8 cellular contexts compared by ENCODE assay signal in the genomic region with DNA sequence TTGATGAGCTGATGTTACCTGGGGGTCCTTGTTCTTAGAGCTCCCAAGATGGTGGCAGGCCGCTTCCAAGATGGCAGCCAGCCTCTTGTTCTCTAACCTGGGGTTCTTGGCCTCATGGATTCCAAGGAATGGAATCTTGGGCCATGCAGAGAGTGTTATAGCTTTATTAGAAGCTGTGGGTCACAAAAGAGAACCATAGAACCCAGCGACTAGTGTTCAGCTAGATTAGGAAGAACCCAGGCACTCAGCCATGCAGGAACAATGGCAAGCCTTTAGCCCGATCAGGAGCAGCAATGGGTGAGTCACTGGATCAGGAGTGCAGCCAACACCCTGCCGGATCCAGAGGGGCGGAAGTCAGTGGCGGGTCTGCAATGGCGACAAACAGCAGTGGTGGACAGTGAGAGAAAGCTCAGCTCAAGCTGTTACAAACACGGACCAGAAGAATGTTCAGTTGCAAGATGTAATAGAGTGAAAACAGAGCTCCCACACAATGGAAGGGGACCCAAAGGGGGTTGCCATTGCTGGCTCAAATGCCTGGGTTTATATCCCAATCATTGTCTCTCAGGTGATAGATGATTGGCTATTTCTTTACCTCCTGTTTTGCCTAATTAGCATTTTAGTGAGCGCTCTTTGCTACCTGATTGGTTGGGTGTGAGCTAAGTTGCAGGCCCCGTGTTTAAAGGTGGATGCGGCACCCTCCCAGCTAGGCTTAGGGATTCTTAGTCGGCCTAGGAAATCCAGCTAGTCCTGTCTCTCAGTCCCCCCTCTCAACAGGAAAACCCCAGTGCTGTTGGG. TPM values are rescaled to one million over a fixed set of nuclear protein-coding genes. Genes with fewer than 3 reads are reported as not detected.
DNase-seq lines count a peak whose midpoint lies in the region; ATAC-seq, FAIRE-seq and TF ChIP-seq lines count a peak whose summit lies in the region.
"Not testable (repeated sequence)": the region's sequence is repeated elsewhere in the genome, so short reads cannot be mapped to it uniquely, and the experiment has no call there.

No MANE protein-coding gene starts in this region.

- ATAC-seq in K562 = peak; percentile 86

- not testable (repeated sequence) for BruUV-seq in K562 (replicated peaks; lab: Mats Ljungman, UMichigan)

- not testable (repeated sequence) for H3K9ac ChIP-seq in K562 (ENCODE audit: insufficient read depth in 1 of 2, low read depth in 2 of 2, low read length in 2 of 2)

- H3K27ac ChIP-seq in K562 (ENCODE audit: extremely low read depth, low read depth, low read length) (peak overlapping the region; percentile 19; the same call in 2 of the 3 replicates), esophagus (ENCODE audit: low read depth in 2 of 2, low read length in 1 of 2) (peak overlapping the region; percentile 34 to 49)
- H3K27ac ChIP-seq in uterus = not testable (repeated sequence)

- H3K27me3 ChIP-seq in K562 (ENCODE audit: control insufficient read depth in 2 of 2, insufficient read depth in 2 of 2, low read length in 2 of 2); esophagus (ENCODE audit: control insufficient read depth in 1 of 2, insufficient read depth in 2 of 2, low read length in 2 of 2); uterus: not testable (repeated sequence)

- H3K9me3 ChIP-seq in K562 (replicated peaks; ENCODE audit: control insufficient read depth, insufficient read depth, low read depth, low read length); esophagus (ENCODE audit: control insufficient read depth in 2 of 2, insufficient read depth in 1 of 2, low read depth in 1 of 2, low read length in 1 of 2); uterus: not testable (repeated sequence)

- H3K4me3 ChIP-seq in K562; esophagus (ENCODE audit: low read depth in 1 of 2, low read length in 2 of 2); uterus: not testable (repeated sequence)

- DNase-seq in EH (ENCODE audit: low read depth) = peak; percentile 71
- peak; percentile 24 for DNase-seq in RKO (ENCODE audit: low spot score)
- peak in 3 of 4 experiments; percentile 35 to 62 (median 53) for DNase-seq in K562 (ENCODE audit: extremely low read depth in 1 of 4, low spot score in 3 of 4)
- DNase-seq in cardiac septum (ENCODE audit: low spot score) = peak; percentile 86
- peak; percentile 70 to 90 for DNase-seq in lung microvascular endothelial cell (ENCODE audit: low read depth in 2 of 2)
- DNase-seq in pulmonary artery endothelial cell (ENCODE audit: low read depth, low spot score) = peak; percentile 49
- DNase-seq in uterus = peak; percentile 45 to 56

- not testable (repeated sequence) for TF ChIP-seq EP300 in K562 (IDR thresholded peaks at IDR 0.05; ENCODE audit: low read length)

- peak in 1 of 2 experiments; percentile 8; a peak in 1 of 4 replicates for TF ChIP-seq RAD21 in K562 (CRISPR knock-in tag; conservative IDR thresholded peaks at IDR 0.05 in 1 of 2, IDR thresholded peaks at IDR 0.05 in 1 of 2)

- in situ Hi-C loops in K562 (cut with MboI) = not testable (repeated sequence)

- not testable (repeated sequence) for H3K9me1 ChIP-seq in K562 (ENCODE audit: control insufficient read depth, insufficient read depth, low read length)

- peak; percentile 69 for FAIRE-seq in K562 (lab: Jason Lieb, UNC)

- intact Hi-C loops in K562 (cut with micrococcal nuclease); uterus (cut with DNase I; ENCODE audit: low total_unique reads): not testable (repeated sequence)
- intact Hi-C loops in cardiac septum (cut with DNase I) = loop anchor here (5.0 kb wide), 1 partner anchor 40 kb away; no protein-coding TSS in a partner anchor

- not testable (repeated sequence) for H4K20me1 ChIP-seq in K562 (replicated peaks; ENCODE audit: control insufficient read depth, insufficient read depth, low read length)

- not testable (repeated sequence) for H3K79me2 ChIP-seq in K562 (ENCODE audit: control insufficient read depth, insufficient read depth, low read length)

- not testable (repeated sequence) for H3K36me3 ChIP-seq in K562 (ENCODE audit: control insufficient read depth, insufficient read depth, low read length); esophagus (ENCODE audit: control insufficient read depth in 2 of 2, insufficient read depth in 2 of 2, low read length in 1 of 2); uterus

- H2AFZ ChIP-seq in K562 (ENCODE audit: low read depth, low read length) = peak overlapping the region; percentile 93

- peak overlapping the region; percentile 40 for H3K4me2 ChIP-seq in K562 (ENCODE audit: insufficient read depth, low read length)

- TF ChIP-seq POLR2A in K562 (conservative IDR thresholded peaks at IDR 0.05); uterus (IDR thresholded peaks at IDR 0.05): not testable (repeated sequence)

- CTCF ChIA-PET in K562 (lab: Yijun Ruan, JAX; ENCODE audit: low intra/inter-chr PET ratio) = not testable (repeated sequence)

- POLR2A ChIA-PET in K562 (lab: Yijun Ruan, JAX) = interaction anchor here (0.5 to 1.6 kb wide), 6 partner anchors 11 to 370 kb away, joined by 3 to 5 read pairs (median 4); no protein-coding TSS in a partner anchor

- not testable (repeated sequence) for TF ChIP-seq CTCF in K562 (IDR thresholded peaks at IDR 0.05 in 2 of 3, conservative IDR thresholded peaks at IDR 0.05 in 1 of 3; ENCODE audit: insufficient read depth in 2 of 3, low read depth in 1 of 3, low read length in 3 of 3); uterus (IDR thresholded peaks at IDR 0.05)

- WGBS in K562 (ENCODE audit: insufficient coverage, low coverage, missing lambda C conversion rate) = 40% methylated on average over 12 of the region's 12 CpGs
- 56 to 76% methylated on average over 12 of the region's 12 CpGs for WGBS in esophagus, 2 donors

- peaks cover 8 to 27% of the 10 kb centered on the region in 2 experiments; a peak in 4 of 5 replicates for H3K4me1 ChIP-seq in K562 (replicated peaks in 1 of 2; ENCODE audit: control insufficient read depth in 2 of 2, insufficient read depth in 2 of 2, low read length in 2 of 2)
- H3K4me1 ChIP-seq in esophagus (ENCODE audit: control insufficient read depth in 2 of 2, insufficient read depth in 2 of 2, low read length in 1 of 2); uterus: not testable (repeated sequence)

TF ChIP-seq in K562, 482 proteins besides CTCF, POLR2A, EP300 and RAD21 (continues in another document):
- TF ChIP-seq ZKSCAN8 (CRISPR knock-in tag; IDR thresholded peaks at IDR 0.05) = peak; percentile 77; the same call in 1 of the 2 replicates
- peak; percentile 54; the same call in 1 of the 2 replicates for TF ChIP-seq MECOM (CRISPR knock-in tag; IDR thresholded peaks at IDR 0.05)
- TF ChIP-seq, protein P1, sequence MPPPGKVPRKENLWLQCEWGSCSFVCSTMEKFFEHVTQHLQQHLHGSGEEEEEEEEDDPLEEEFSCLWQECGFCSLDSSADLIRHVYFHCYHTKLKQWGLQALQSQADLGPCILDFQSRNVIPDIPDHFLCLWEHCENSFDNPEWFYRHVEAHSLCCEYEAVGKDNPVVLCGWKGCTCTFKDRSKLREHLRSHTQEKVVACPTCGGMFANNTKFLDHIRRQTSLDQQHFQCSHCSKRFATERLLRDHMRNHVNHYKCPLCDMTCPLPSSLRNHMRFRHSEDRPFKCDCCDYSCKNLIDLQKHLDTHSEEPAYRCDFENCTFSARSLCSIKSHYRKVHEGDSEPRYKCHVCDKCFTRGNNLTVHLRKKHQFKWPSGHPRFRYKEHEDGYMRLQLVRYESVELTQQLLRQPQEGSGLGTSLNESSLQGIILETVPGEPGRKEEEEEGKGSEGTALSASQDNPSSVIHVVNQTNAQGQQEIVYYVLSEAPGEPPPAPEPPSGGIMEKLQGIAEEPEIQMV (tag; conservative IDR thresholded peaks at IDR 0.05; ENCODE audit: low read depth) = peak; percentile 42; the same call in 1 of the 2 replicates
- peak; percentile 64 for TF ChIP-seq DPF2 (IDR thresholded peaks at IDR 0.05)
- TF ChIP-seq, protein P2, sequence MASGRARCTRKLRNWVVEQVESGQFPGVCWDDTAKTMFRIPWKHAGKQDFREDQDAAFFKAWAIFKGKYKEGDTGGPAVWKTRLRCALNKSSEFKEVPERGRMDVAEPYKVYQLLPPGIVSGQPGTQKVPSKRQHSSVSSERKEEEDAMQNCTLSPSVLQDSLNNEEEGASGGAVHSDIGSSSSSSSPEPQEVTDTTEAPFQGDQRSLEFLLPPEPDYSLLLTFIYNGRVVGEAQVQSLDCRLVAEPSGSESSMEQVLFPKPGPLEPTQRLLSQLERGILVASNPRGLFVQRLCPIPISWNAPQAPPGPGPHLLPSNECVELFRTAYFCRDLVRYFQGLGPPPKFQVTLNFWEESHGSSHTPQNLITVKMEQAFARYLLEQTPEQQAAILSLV (tag; IDR thresholded peaks at IDR 0.05) = 0 out of 2 replicates have a peak, but pooled peaks have one; percentile 75
- TF ChIP-seq ZNF239 (CRISPR knock-in tag; IDR thresholded peaks at IDR 0.05) = peak; percentile 55
- peak; percentile 82 for TF ChIP-seq ZNF644 (tag; IDR thresholded peaks at IDR 0.05; ENCODE audit: low read depth)
- peak; percentile 86 for TF ChIP-seq ERF (CRISPR knock-in tag; IDR thresholded peaks at IDR 0.05)

RNA-seq across cellular contexts. Expression of a gene that starts 58.2 kb away (rescaled TPM):
- total RNA-seq in K562 (2011; cell fraction: chromatin; rRNA removed; ENCODE audit: low replicate concordance) = 11.8 and 30.8 TPM in 2 replicates
- 17.2 and 24.8 TPM in 2 replicates for total RNA-seq in K562 (2011; cell fraction: nucleolus; rRNA removed)
- 16.3 and 18.2 TPM in 2 replicates for total RNA-seq in K562 (2011; cell fraction: nucleoplasm; rRNA removed)
- total RNA-seq in K562 (2014; rRNA removed) (2.8 and 5.9 TPM in 2 replicates), K562 (2014; rRNA removed; fragmentation: Illumina TruSeq; extraction: Trizol) (1.6 TPM in 2 replicates), K562 (2015; rRNA removed; fragmentation: Illumina TruSeq; extraction: Trizol) (2.4 and 3.4 TPM in 2 replicates), K562 (2021) (6.7 and 6.8 TPM in 2 replicates), cardiac septum (16.7 TPM), lung microvascular endothelial cell (4.2 and 5.2 TPM in 2 replicates), pulmonary artery endothelial cell (7.9 and 26.7 TPM in 2 replicates), uterus (10 to 100 TPM; 19.8 to 48.2 (median 34.2) TPM)
- polyA plus RNA-seq in K562 (2011; rRNA removed) (6.9 and 11.8 TPM in 2 replicates), K562 (2014; fragmentation: Illumina TruSeq; extraction: Trizol) (3.8 and 4.8 TPM in 2 replicates), K562 (2014; fragmentation: Nextera tagmentation; extraction: Ambion mirVana) (under 1 TPM; 0.18 to 0.23 TPM), K562 (2014; rRNA removed) (2.7 and 4.3 TPM in 2 replicates), esophagus (1 to 10 TPM; 5.6 to 5.7 TPM)
- 4.6 and 12.6 TPM in 2 replicates for polyA plus RNA-seq in K562 (2011; cell fraction: cytosol; rRNA removed)
- polyA plus RNA-seq in K562 (2011; cell fraction: nucleus; rRNA removed) = 12.5 and 39.9 TPM in 2 replicates
- 4.7 and 8.6 TPM in 2 replicates for polyA plus RNA-seq in K562 (2012)
- 3.9 and 8.8 TPM in 2 replicates for polyA minus RNA-seq in K562 (2011; rRNA and poly(A)+ RNA removed)
- 8.5 and 11.6 TPM in 2 replicates for polyA minus RNA-seq in K562 (2011; cell fraction: cytosol; rRNA and poly(A)+ RNA removed)
- polyA minus RNA-seq in K562 (2011; cell fraction: nucleus; rRNA and poly(A)+ RNA removed) = 5.1 and 13.7 TPM in 2 replicates

Comparison
In these comparisons a context has a peak if more than half of its experiments do, and no peak if none do; other contexts are left out.
1. DNase-seq: peak in every context shown above with its lines; median percentile 86 in cardiac septum; 80 in lung microvascular endothelial cell; 71 in EH; 53 in K562; 50 in uterus; 49 in pulmonary artery endothelial cell; 24 in RKO.